In genomic region chr9:120621941-120622340, GRCh38 we compare ENCODE assay signal across 21 cellular contexts. TPM values are rescaled to one million over a fixed set of nuclear protein-coding genes. Genes with fewer than 3 reads are reported as not detected.
DNase-seq lines count a peak whose midpoint lies in the region; ATAC-seq, FAIRE-seq and TF ChIP-seq lines count a peak whose summit lies in the region.
"Had no signal": no experiment of that assay in that cellular context is flagged by ENCODE, and none has a peak within 500 bp of the region (broad histone marks: within the 10 kb centered on the region; RNA-seq: fewer than 3 reads in every experiment).

No MANE protein-coding gene starts in this region.

- H3K79me1 ChIP-seq in neuronal stem cell (ENCODE audit: low read depth, low read length): no peaks in the 10 kb centered on the region

- CTCF ChIA-PET in HepG2 (lab: Yijun Ruan, JAX; ENCODE audit: low intra/inter-chr PET ratio, low total read pairs) (no interaction called here), K562 (lab: Yijun Ruan, JAX; ENCODE audit: low intra/inter-chr PET ratio) (no interaction called here)

- no peaks in the 10 kb centered on the region for H3K36me3 ChIP-seq in HepG2 (replicated peaks in 1 of 2; ENCODE audit: control insufficient read depth in 1 of 2, insufficient read depth in 2 of 2, low read length in 2 of 2)
- H3K36me3 ChIP-seq in right lobe of liver: peaks cover 0 to 3% (median 1%) of the 10 kb centered on the region in 4 donors
- no peaks in the 10 kb centered on the region for H3K36me3 ChIP-seq in K562 (ENCODE audit: control insufficient read depth, insufficient read depth, low read length)
- H3K36me3 ChIP-seq in neuronal stem cell (replicated peaks in 1 of 2; ENCODE audit: control insufficient read depth in 2 of 2, insufficient read depth in 2 of 2, low read length in 2 of 2): peaks cover 1 to 18% of the 10 kb centered on the region in 2 donors
- H3K36me3 ChIP-seq in thyroid gland: no peaks in the 10 kb centered on the region
- H3K36me3 ChIP-seq: BE2C had no signal

- BruUV-seq in HepG2 (replicated peaks; lab: Mats Ljungman, UMichigan) (no TSS peak), K562 (replicated peaks; lab: Mats Ljungman, UMichigan) (no TSS peak)

- no peak overlapping the region for H3K18ac ChIP-seq in neuronal stem cell (ENCODE audit: low read length)

- H4K8ac ChIP-seq in neuronal stem cell (ENCODE audit: low read depth, low read length): no peak overlapping the region

- H4K91ac ChIP-seq in neuronal stem cell (ENCODE audit: low read depth, low read length, poor library complexity): no peak overlapping the region

- H3K23ac ChIP-seq in neuronal stem cell (ENCODE audit: low read depth, low read length, poor library complexity): no peak overlapping the region

- no peak overlapping the region for H3K4ac ChIP-seq in neuronal stem cell (ENCODE audit: low read length)

- H3K9me3 ChIP-seq in HepG2 (ENCODE audit: low read length) (no peaks in the 10 kb centered on the region), right lobe of liver (no peaks in the 10 kb centered on the region), K562 (replicated peaks; ENCODE audit: control insufficient read depth, insufficient read depth, low read depth, low read length) (no peaks in the 10 kb centered on the region), neuronal stem cell (replicated peaks in 1 of 2; ENCODE audit: control insufficient read depth in 2 of 2, insufficient read depth in 1 of 2, low read depth in 1 of 2, low read length in 2 of 2) (no peaks in the 10 kb centered on the region), thyroid gland (no peaks in the 10 kb centered on the region)
- H3K9me3 ChIP-seq: BE2C, Caco-2 had no signal

- in situ Hi-C loops in HepG2 (cut with HindIII; ENCODE audit: extremely low pct_ligation_motif_present, low pct_unique_long_range_greater_than_20kb) (loop anchor here (5.0 kb wide), 1 partner anchor 110 kb away; no protein-coding TSS in a partner anchor), K562 (cut with MboI) (loop anchor here (25.0 kb wide), 1 partner anchor 315 kb away; the partner anchor contains the start of gene TRAF1)

- TF ChIP-seq EP300 in HepG2 (IDR thresholded peaks at IDR 0.05; ENCODE audit: low read depth in 2 of 2, low read length in 2 of 2): no peak
- TF ChIP-seq EP300 in HepG2 (CRISPR knock-in tag; IDR thresholded peaks at IDR 0.05; ENCODE audit: borderline replicate concordance): no peak
- TF ChIP-seq EP300 in K562 (IDR thresholded peaks at IDR 0.05; ENCODE audit: low read length): no peak

- no peak overlapping the region for H2BK5ac ChIP-seq in neuronal stem cell (ENCODE audit: low read length)

- no peak for ATAC-seq in HepG2
- ATAC-seq in right lobe of liver: no peak
- ATAC-seq in K562: no peak
- ATAC-seq in GM18502 (IDR thresholded peaks at IDR 0.05; ENCODE audit: poor library complexity, unreplicated experiment): no peak
- no peak for ATAC-seq in GM18861 (IDR thresholded peaks at IDR 0.05; ENCODE audit: unreplicated experiment)

- DNase-seq in HepG2 (ENCODE audit: low spot score): no peak
- no peak for DNase-seq in right lobe of liver
- no peak for DNase-seq in K562 (ENCODE audit: extremely low read depth in 1 of 4, low spot score in 3 of 4)
- DNase-seq in neuronal stem cell (ENCODE audit: low spot score): no peak
- DNase-seq in thyroid gland: no peak
- DNase-seq in A172 (ENCODE audit: low spot score): no peak
- DNase-seq: 8988T; ACHN; BE2C; C1 segment of cervical spinal cord; Caco-2; CD4-positive, alpha-beta T cell; GOT3; H7 had no signal

- no peaks in the 10 kb centered on the region for H3K27me3 ChIP-seq in HepG2 (ENCODE audit: control insufficient read depth in 1 of 2, insufficient read depth in 2 of 2, low read length in 2 of 2)
- H3K27me3 ChIP-seq in right lobe of liver: no peaks in the 10 kb centered on the region
- no peaks in the 10 kb centered on the region for H3K27me3 ChIP-seq in K562 (ENCODE audit: control insufficient read depth in 2 of 2, insufficient read depth in 2 of 2, low read length in 2 of 2)
- H3K27me3 ChIP-seq in neuronal stem cell (ENCODE audit: control insufficient read depth in 3 of 3, insufficient read depth in 3 of 3, low read depth in 1 of 3, low read length in 3 of 3): no peaks in the 10 kb centered on the region
- H3K27me3 ChIP-seq in thyroid gland: no peaks in the 10 kb centered on the region
- H3K27me3 ChIP-seq: BE2C had no signal

- POLR2A ChIA-PET in HepG2 (lab: Yijun Ruan, JAX): no interaction called here
- POLR2A ChIA-PET in K562 (lab: Yijun Ruan, JAX): no interaction called here

- H3K4me3 ChIP-seq in HepG2 (replicated peaks in 1 of 3; ENCODE audit: insufficient read depth in 1 of 3, low read depth in 2 of 3, low read length in 3 of 3) (no peak overlapping the region), right lobe of liver (no peak overlapping the region), K562 (no peak overlapping the region), neuronal stem cell (ENCODE audit: low read length in 2 of 2) (no peak overlapping the region), thyroid gland (replicated peaks in 1 of 3) (no peak overlapping the region)

- peaks cover 18% of the 10 kb centered on the region for H3K4me1 ChIP-seq in HepG2 (ENCODE audit: insufficient read depth, low read length)
- H3K4me1 ChIP-seq in right lobe of liver: peaks cover 0 to 24% (median 12%) of the 10 kb centered on the region in 4 donors
- no peaks in the 10 kb centered on the region for H3K4me1 ChIP-seq in K562 (replicated peaks in 1 of 2; ENCODE audit: control insufficient read depth in 2 of 2, insufficient read depth in 2 of 2, low read length in 2 of 2)
- peaks cover 4 to 5% of the 10 kb centered on the region in 2 donors for H3K4me1 ChIP-seq in neuronal stem cell (ENCODE audit: control insufficient read depth in 2 of 2, insufficient read depth in 1 of 2, low read depth in 1 of 2, low read length in 2 of 2)
- H3K4me1 ChIP-seq in thyroid gland: peaks cover 12 to 34% of the 10 kb centered on the region in 2 donors
- H3K4me1 ChIP-seq: BE2C had no signal

- 94% methylated on average over 1 of the region's 1 CpG for WGBS in HepG2 (ENCODE audit: low lambda C conversion rate)
- 100% methylated on average over 1 of the region's 1 CpG for WGBS in right lobe of liver (ENCODE audit: insufficient coverage, low coverage, low lambda C conversion rate, missing lambda C conversion rate)
- 77% methylated on average over 1 of the region's 1 CpG for WGBS in K562 (ENCODE audit: insufficient coverage, low coverage, missing lambda C conversion rate)
- WGBS in neuronal stem cell (ENCODE audit: extremely low coverage in 2 of 2, insufficient read length in 2 of 2, insufficient replicate concordance in 1 of 2), 2 donors: no CpG with 5 or more reads among the region's 1 CpG
- 92 to 100% methylated on average over 1 of the region's 1 CpG for WGBS in thyroid gland, 2 donors

- no peak overlapping the region for H3K9ac ChIP-seq in HepG2 (ENCODE audit: insufficient read depth, low read depth, low read length)
- H3K9ac ChIP-seq in K562 (ENCODE audit: insufficient read depth in 1 of 2, low read depth in 2 of 2, low read length in 2 of 2): no peak overlapping the region
- no peak overlapping the region for H3K9ac ChIP-seq in neuronal stem cell (ENCODE audit: low read depth, low read length, poor library complexity)

- H2BK15ac ChIP-seq in neuronal stem cell (ENCODE audit: low read length): no peak overlapping the region

- H2BK12ac ChIP-seq in neuronal stem cell (ENCODE audit: low read length): no peak overlapping the region

- H2AK5ac ChIP-seq in neuronal stem cell (ENCODE audit: low read depth, low read length): no peak overlapping the region

- intact Hi-C loops in HepG2 (cut with micrococcal nuclease; ENCODE audit: unreplicated experiment) (no loop called here), right lobe of liver (cut with DNase I) (no loop called here), K562 (cut with micrococcal nuclease) (loop anchor here (2.0 kb wide), 1 partner anchor 91 kb away; no protein-coding TSS in a partner anchor), thyroid gland (cut with DNase I) (no loop called here)

- H2BK120ac ChIP-seq in neuronal stem cell (ENCODE audit: low read depth, low read length): no peak overlapping the region

- TF ChIP-seq CTCF in HepG2 (CRISPR knock-in tag; IDR thresholded peaks at IDR 0.05) (no peak), right lobe of liver (IDR thresholded peaks at IDR 0.05) (no peak), K562 (IDR thresholded peaks at IDR 0.05 in 2 of 3, conservative IDR thresholded peaks at IDR 0.05 in 1 of 3; ENCODE audit: insufficient read depth in 2 of 3, low read depth in 1 of 3, low read length in 3 of 3) (no peak), thyroid gland (IDR thresholded peaks at IDR 0.05) (no peak)

- no peak for TF ChIP-seq POLR2A in HepG2 (IDR thresholded peaks at IDR 0.05; ENCODE audit: insufficient read depth in 1 of 2, low read depth in 2 of 2, low read length in 2 of 2)
- TF ChIP-seq POLR2A in right lobe of liver (IDR thresholded peaks at IDR 0.05): no peak
- no peak for TF ChIP-seq POLR2A in K562 (conservative IDR thresholded peaks at IDR 0.05)
- no peak for TF ChIP-seq POLR2A in thyroid gland (IDR thresholded peaks at IDR 0.05)

- H2AFZ ChIP-seq in HepG2 (ENCODE audit: low read length) (no peak overlapping the region), K562 (ENCODE audit: low read depth, low read length) (no peak overlapping the region), neuronal stem cell (ENCODE audit: low read length) (no peak overlapping the region)

- no peaks in the 10 kb centered on the region for H3K9me1 ChIP-seq in K562 (ENCODE audit: control insufficient read depth, insufficient read depth, low read length)

- no peak overlapping the region for H3K4me2 ChIP-seq in HepG2 (ENCODE audit: low read depth, low read length)
- H3K4me2 ChIP-seq in K562 (ENCODE audit: insufficient read depth, low read length): no peak overlapping the region
- H3K4me2 ChIP-seq in neuronal stem cell (ENCODE audit: insufficient read depth, low read length, poor library complexity, severe bottlenecking): no peak overlapping the region

- FAIRE-seq in HepG2 (lab: Jason Lieb, UNC) (no peak), K562 (lab: Jason Lieb, UNC) (no peak)
- FAIRE-seq: D721Med, G401.6, GM12891, GM18507, HTR-8/SVneo had no signal

- TF ChIP-seq RAD21 in HepG2 (CRISPR knock-in tag; IDR thresholded peaks at IDR 0.05) (no peak), K562 (CRISPR knock-in tag; conservative IDR thresholded peaks at IDR 0.05 in 1 of 2, IDR thresholded peaks at IDR 0.05 in 1 of 2) (no peak)

- H4K20me1 ChIP-seq in HepG2 (ENCODE audit: insufficient read depth, low read length) (no peaks in the 10 kb centered on the region), K562 (replicated peaks; ENCODE audit: control insufficient read depth, insufficient read depth, low read length) (no peaks in the 10 kb centered on the region)

- H3K14ac ChIP-seq in neuronal stem cell (ENCODE audit: low read length): no peak overlapping the region

- H3K79me2 ChIP-seq in HepG2 (ENCODE audit: insufficient read depth, low read length) (no peaks in the 10 kb centered on the region), K562 (ENCODE audit: control insufficient read depth, insufficient read depth, low read length) (no peaks in the 10 kb centered on the region)

- H3K27ac ChIP-seq in HepG2 (ENCODE audit: extremely low read length, insufficient read depth, low read length) (no peak overlapping the region), right lobe of liver (no peak overlapping the region), K562 (ENCODE audit: extremely low read depth, low read depth, low read length) (no peak overlapping the region), neuronal stem cell (replicated peaks; ENCODE audit: low read length) (peak overlapping the region; percentile 14), thyroid gland (peak overlapping the region in 2 of 3 donors; percentile 31 to 42)

RNA-seq across cellular contexts. Expression of gene CDK5RAP2, which starts 42.0 kb away (rescaled TPM):
- 42.2 and 65.9 TPM in 2 replicates for total RNA-seq in HepG2 (2016; rRNA removed; fragmentation: Illumina TruSeq; extraction: Trizol)
- total RNA-seq in HepG2 (2016; cell fraction: cytosol; rRNA removed; fragmentation: Illumina TruSeq; extraction: Trizol; ENCODE audit: low read depth): 40.8 and 45.6 TPM in 2 replicates
- total RNA-seq in HepG2 (2016; cell fraction: insoluble cytoplasmic fraction; rRNA removed; fragmentation: Illumina TruSeq; extraction: Trizol): 45.8 and 62.7 TPM in 2 replicates
- 28.2 and 29.4 TPM in 2 replicates for total RNA-seq in HepG2 (2016; cell fraction: membrane; rRNA removed; fragmentation: Illumina TruSeq; extraction: Trizol)
- 78.0 and 81.7 TPM in 2 replicates for total RNA-seq in HepG2 (2016; cell fraction: nucleus; rRNA removed; fragmentation: Illumina TruSeq; extraction: Trizol)
- polyA plus RNA-seq in HepG2 (2011; rRNA removed): 29.5 and 31.8 TPM in 2 replicates
- 22.3 TPM in 2 replicates for polyA plus RNA-seq in HepG2 (2011; cell fraction: cytosol; rRNA removed)
- 79.7 and 82.1 TPM in 2 replicates for polyA plus RNA-seq in HepG2 (2011; cell fraction: nucleus; rRNA removed)
- polyA plus RNA-seq in HepG2 (2012): 31.0 and 35.4 TPM in 2 replicates
- 7.7 and 8.0 TPM in 2 replicates for polyA plus RNA-seq in HepG2 (2016; cell fraction: cytosol; fragmentation: Illumina TruSeq; extraction: Trizol; ENCODE audit: low read depth)
- 62.0 and 62.2 TPM in 2 replicates for polyA plus RNA-seq in HepG2 (2016; cell fraction: insoluble cytoplasmic fraction; fragmentation: Illumina TruSeq; extraction: Trizol; ENCODE audit: low read depth)
- polyA plus RNA-seq in HepG2 (2016; cell fraction: membrane; fragmentation: Illumina TruSeq; extraction: Trizol; ENCODE audit: low read depth): 11.5 and 12.3 TPM in 2 replicates
- 105 and 120 TPM in 2 replicates for polyA plus RNA-seq in HepG2 (2016; cell fraction: nucleus; fragmentation: Illumina TruSeq; extraction: Trizol; ENCODE audit: insufficient read depth, low read depth)
- 47.2 and 114 TPM in 2 replicates for polyA minus RNA-seq in HepG2 (2011; rRNA and poly(A)+ RNA removed; ENCODE audit: low replicate concordance)
- polyA minus RNA-seq in HepG2 (2011; cell fraction: cytosol; rRNA and poly(A)+ RNA removed): 17.3 and 18.9 TPM in 2 replicates
- 106 and 114 TPM in 2 replicates for polyA minus RNA-seq in HepG2 (2011; cell fraction: nucleus; rRNA and poly(A)+ RNA removed)
- 10 to 100 TPM; 25.9 to 61.6 (median 34.7) TPM for total RNA-seq in right lobe of liver
- 137 and 219 TPM in 2 replicates for total RNA-seq in K562 (2011; cell fraction: chromatin; rRNA removed; ENCODE audit: low replicate concordance)
- 64.2 and 82.4 TPM in 2 replicates for total RNA-seq in K562 (2011; cell fraction: nucleolus; rRNA removed)
- total RNA-seq in K562 (2011; cell fraction: nucleoplasm; rRNA removed): 131 and 136 TPM in 2 replicates
- total RNA-seq in K562 (2014; rRNA removed): 39.5 and 43.1 TPM in 2 replicates
- 38.7 and 42.2 TPM in 2 replicates for total RNA-seq in K562 (2014; rRNA removed; fragmentation: Illumina TruSeq; extraction: Trizol)
- 48.5 and 52.3 TPM in 2 replicates for total RNA-seq in K562 (2015; rRNA removed; fragmentation: Illumina TruSeq; extraction: Trizol)
- 59.4 and 68.8 TPM in 2 replicates for total RNA-seq in K562 (2021)
- 33.8 and 40.9 TPM in 2 replicates for polyA plus RNA-seq in K562 (2011; rRNA removed)
- 20.8 and 22.2 TPM in 2 replicates for polyA plus RNA-seq in K562 (2011; cell fraction: cytosol; rRNA removed)
- polyA plus RNA-seq in K562 (2011; cell fraction: nucleus; rRNA removed): 140 and 141 TPM in 2 replicates
- 38.2 and 52.8 TPM in 2 replicates for polyA plus RNA-seq in K562 (2012)
- 54.6 and 61.3 TPM in 2 replicates for polyA plus RNA-seq in K562 (2014; fragmentation: Illumina TruSeq; extraction: Trizol)
- 10 to 100 TPM; 19.9 to 28.0 TPM for polyA plus RNA-seq in K562 (2014; fragmentation: Nextera tagmentation; extraction: Ambion mirVana)
- 41.7 and 63.4 TPM in 2 replicates for polyA plus RNA-seq in K562 (2014; rRNA removed)
- 74.0 and 76.2 TPM in 2 replicates for polyA minus RNA-seq in K562 (2011; rRNA and poly(A)+ RNA removed)
- 28.2 and 29.1 TPM in 2 replicates for polyA minus RNA-seq in K562 (2011; cell fraction: cytosol; rRNA and poly(A)+ RNA removed)
- 67.2 and 117 TPM in 2 replicates for polyA minus RNA-seq in K562 (2011; cell fraction: nucleus; rRNA and poly(A)+ RNA removed)
- 34.3 TPM for polyA plus RNA-seq in neuronal stem cell (2013, experiment 1 of 2)
- 34.0 TPM for polyA plus RNA-seq in neuronal stem cell (2013, experiment 2 of 2)
- total RNA-seq in thyroid gland: 10 to 100 TPM; 39.5 to 51.9 (median 46.9) TPM
- total RNA-seq in A172 (2014; rRNA removed; shearing (Covaris generic)): 34.8 and 42.9 TPM in 2 replicates

Comparison
In these comparisons a context has a peak if more than half of its experiments do, and no peak if none do; other contexts are left out.
1. H3K27ac ChIP-seq: peak in neuronal stem cell (single experiment) and thyroid gland (2 of 3); none in HepG2 (single experiment), right lobe of liver (0 of 3) and K562 (single experiment).
2. Of the 241 proteins assayed by ChIP-seq in both HepG2 and K562: peak only in HepG2: MAFK; only in K562: none; in both: MAFF; in neither: 239.